Comparison of ENCODE assay signal across 12 cellular contexts in the genomic region with DNA sequence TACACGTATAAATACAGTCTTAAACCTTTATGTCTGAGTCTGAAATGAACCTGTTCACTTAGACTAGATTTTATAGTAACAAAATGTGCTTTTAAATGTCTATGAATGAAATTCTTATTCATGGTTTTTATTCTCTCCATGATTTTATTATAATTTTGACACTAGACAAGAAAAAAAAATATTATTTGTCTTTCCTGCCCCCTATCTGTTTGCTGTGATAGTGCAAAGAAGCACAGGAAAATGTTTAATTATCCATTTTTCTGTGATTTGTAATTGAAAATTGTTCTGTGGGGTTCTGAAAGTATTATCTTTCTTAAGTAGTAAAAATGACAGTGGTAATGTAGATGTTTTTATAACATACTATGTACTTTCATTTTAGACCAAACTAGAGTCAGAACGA. TPM values are rescaled to one million over a fixed set of nuclear protein-coding genes. Genes with fewer than 3 reads are reported as not detected.
A peak's percentile ranks its signal among the peaks of the same experiment; 100 is the strongest.
DNase-seq lines count a peak whose midpoint lies in the region; ATAC-seq, FAIRE-seq and TF ChIP-seq lines count a peak whose summit lies in the region.
"Had no signal": no experiment of that assay in that cellular context is flagged by ENCODE, and none has a peak within 500 bp of the region (broad histone marks: within the 10 kb centered on the region; RNA-seq: fewer than 3 reads in every experiment).

No MANE protein-coding gene starts in this region.

- TF ChIP-seq EP300 in sigmoid colon (IDR thresholded peaks at IDR 0.05): no peak

- DNase-seq in NCI-H2171 treated with DMSO at 0.1 percent for 48 hours (lab: John Stamatoyannopoulos, UW) (peak; percentile 1), NCI-H2171 (lab: John Stamatoyannopoulos, UW) (no peak), endothelial cell of umbilical vein (ENCODE audit: low read depth, low spot score) (no peak), sigmoid colon (no peak), mesenteric fat pad (ENCODE audit: low spot score) (no peak), NCI-H226 (no peak)
- DNase-seq: activated CD4-positive, alpha-beta T cell treated with anti-CD3 and anti-CD28 coated beads, Interleukin-2, amount 10 ng/mL, durations not matched to agents 7 days and 5 days; activated naive CD8-positive, alpha-beta T cell treated with anti-CD3 and anti-CD28 coated beads, Interleukin-2, amount 10 ng/mL, durations not matched to agents 7 days and 5 days had no signal

- peak; percentile 26 for FAIRE-seq in endothelial cell of umbilical vein (lab: Jason Lieb, UNC)
- FAIRE-seq: A204.1 had no signal

- no peaks in the 10 kb centered on the region for H3F3A ChIP-seq in OCI-LY1 (ENCODE audit: insufficient read depth, low read length)

- H2AFZ ChIP-seq in OCI-LY1 (ENCODE audit: low read length) (no peak overlapping the region), endothelial cell of umbilical vein (ENCODE audit: low read depth, low read length) (no peak overlapping the region)

- dilution Hi-C loops in endothelial cell of umbilical vein (cut with MboI; ENCODE audit: extremely low pct_ligation_motif_present, low sequenced_read_pairs): no loop called here

- 89 to 94% methylated on average over 2 of the region's 2 CpGs for WGBS in sigmoid colon, 2 donors

- CTCF ChIA-PET in endothelial cell of umbilical vein (lab: Charles Lee): interaction anchor here (2.2 kb wide), 1 partner anchor 87 kb away, joined by 25 read pairs; no protein-coding TSS in a partner anchor

- POLR2A ChIA-PET in endothelial cell of umbilical vein (lab: Charles Lee): no interaction called here

- no peaks in the 10 kb centered on the region for H3K9me2 ChIP-seq in OCI-LY1 (ENCODE audit: low read depth, low read length)

- no peak overlapping the region for H3K9ac ChIP-seq in OCI-LY1 (ENCODE audit: low read length)
- no peak overlapping the region for H3K9ac ChIP-seq in endothelial cell of umbilical vein (replicated peaks; ENCODE audit: extremely low read depth, insufficient read depth, low read length)

- no peak overlapping the region for H3K4me3 ChIP-seq in OCI-LY1 (ENCODE audit: low read depth, low read length, poor library complexity, severe bottlenecking)
- H3K4me3 ChIP-seq in endothelial cell of umbilical vein (replicated peaks in 1 of 3; ENCODE audit: insufficient read depth in 1 of 3, low read depth in 1 of 3, low read length in 3 of 3): no peak overlapping the region
- H3K4me3 ChIP-seq in sigmoid colon: no peak overlapping the region

- H3K4me2 ChIP-seq in OCI-LY1 (ENCODE audit: low read length) (no peak overlapping the region), endothelial cell of umbilical vein (ENCODE audit: insufficient read depth, low read length) (no peak overlapping the region)

- peak; percentile 39 for TF ChIP-seq CTCF in OCI-LY1 (IDR thresholded peaks at IDR 0.05; ENCODE audit: low read length)
- peak; percentile 3 to 13 for TF ChIP-seq CTCF in endothelial cell of umbilical vein (IDR thresholded peaks at IDR 0.05; ENCODE audit: extremely low read depth in 1 of 2, insufficient read depth in 1 of 2, low read depth in 1 of 2, low read length in 2 of 2)
- peak in 3 of 4 experiments; percentile 6 to 33 (median 19) for TF ChIP-seq CTCF in sigmoid colon (IDR thresholded peaks at IDR 0.05)

- no peaks in the 10 kb centered on the region for H3K9me1 ChIP-seq in endothelial cell of umbilical vein (replicated peaks; ENCODE audit: control insufficient read depth, extremely low read depth, insufficient read depth, low read length)

- ATAC-seq in HG03159 (IDR thresholded peaks at IDR 0.05; ENCODE audit: unreplicated experiment): no peak
- ATAC-seq: esophagus mucosa had no signal

- no peaks in the 10 kb centered on the region for H4K20me1 ChIP-seq in OCI-LY1 (ENCODE audit: insufficient read depth, low read length)
- H4K20me1 ChIP-seq in endothelial cell of umbilical vein (replicated peaks; ENCODE audit: control insufficient read depth, extremely low read depth, insufficient read depth, low read length): no peaks in the 10 kb centered on the region

- H3K4me1 ChIP-seq in OCI-LY1 (ENCODE audit: insufficient read depth, low read length, severe bottlenecking) (no peaks in the 10 kb centered on the region), endothelial cell of umbilical vein (ENCODE audit: control insufficient read depth, extremely low read depth, insufficient read depth, low read length) (no peaks in the 10 kb centered on the region), sigmoid colon (no peaks in the 10 kb centered on the region)

- BruUV-seq in endothelial cell of umbilical vein (replicated peaks; lab: Mats Ljungman, UMichigan): no TSS peak

- H3K27ac ChIP-seq in OCI-LY1 (ENCODE audit: low read depth, low read length, poor library complexity, severe bottlenecking): no peak overlapping the region
- H3K27ac ChIP-seq in endothelial cell of umbilical vein (ENCODE audit: insufficient read depth, low read depth, low read length): no peak overlapping the region
- H3K27ac ChIP-seq in sigmoid colon: no peak overlapping the region

- H3K9me3 ChIP-seq in OCI-LY1 (ENCODE audit: low read length) (no peaks in the 10 kb centered on the region), endothelial cell of umbilical vein (replicated peaks; ENCODE audit: control insufficient read depth, insufficient read depth, low read length) (no peaks in the 10 kb centered on the region), sigmoid colon (no peaks in the 10 kb centered on the region)

- peaks cover 28% of the 10 kb centered on the region for H3K36me3 ChIP-seq in OCI-LY1 (ENCODE audit: insufficient read depth, low read length)
- H3K36me3 ChIP-seq in endothelial cell of umbilical vein (ENCODE audit: control insufficient read depth in 2 of 2, extremely low read depth in 1 of 2, insufficient read depth in 2 of 2, low read length in 2 of 2): no peaks in the 10 kb centered on the region
- peaks cover 0 to 9% (median 0%) of the 10 kb centered on the region in 4 donors for H3K36me3 ChIP-seq in sigmoid colon

- H3K79me2 ChIP-seq in OCI-LY1 (ENCODE audit: insufficient read depth, low read length) (no peaks in the 10 kb centered on the region), endothelial cell of umbilical vein (ENCODE audit: control insufficient read depth, insufficient read depth, low read length) (no peaks in the 10 kb centered on the region)

- intact Hi-C loops in endothelial cell of umbilical vein (cut with micrococcal nuclease) (loop anchor here (1.0 to 5.0 kb wide), 3 partner anchors 50 to 88 kb away; partner anchors contain the start of gene INTS6L), sigmoid colon (cut with DNase I) (loop anchor here (2.0 kb wide), 1 partner anchor 88 kb away; no protein-coding TSS in a partner anchor)

- no peak for TF ChIP-seq POLR2A in endothelial cell of umbilical vein (IDR thresholded peaks at IDR 0.05; ENCODE audit: low read depth, low read length)
- no peak for TF ChIP-seq POLR2A in sigmoid colon (IDR thresholded peaks at IDR 0.05)

- H3K27me3 ChIP-seq in OCI-LY1 (ENCODE audit: insufficient read depth, low read length) (no peaks in the 10 kb centered on the region), endothelial cell of umbilical vein (ENCODE audit: control insufficient read depth in 2 of 2, insufficient read depth in 2 of 2, low read length in 2 of 2) (no peaks in the 10 kb centered on the region), sigmoid colon (no peaks in the 10 kb centered on the region)

TF ChIP-seq in endothelial cell of umbilical vein, 7 proteins besides CTCF, POLR2A, EP300 and RAD21:
- TF ChIP-seq JUN (IDR thresholded peaks at IDR 0.05; ENCODE audit: borderline replicate concordance, insufficient read depth, insufficient read length, low read depth) (no peak), MYC (IDR thresholded peaks at IDR 0.05; ENCODE audit: low read depth, low read length) (no peak)
TF ChIP-seq in endothelial cell of umbilical vein: peak in this region for 0.

RNA-seq across cellular contexts. Expression of gene INTS6L, which starts 52.0 kb away (rescaled TPM):
- 5.6 and 7.5 TPM in 2 replicates for total RNA-seq in endothelial cell of umbilical vein
- 4.5 and 5.2 TPM in 2 replicates for polyA plus RNA-seq in endothelial cell of umbilical vein
- 2.3 and 3.4 TPM in 2 replicates for polyA plus RNA-seq in endothelial cell of umbilical vein (2011; cell fraction: cytosol; rRNA removed)
- polyA plus RNA-seq in endothelial cell of umbilical vein (2011; cell fraction: nucleus; rRNA removed): 59.3 and 71.0 TPM in 2 replicates
- polyA plus RNA-seq in endothelial cell of umbilical vein (2012): 4.6 and 5.3 TPM in 2 replicates
- 6.9 and 7.9 TPM in 2 replicates for polyA minus RNA-seq in endothelial cell of umbilical vein
- polyA minus RNA-seq in endothelial cell of umbilical vein (2011; cell fraction: cytosol; rRNA and poly(A)+ RNA removed): not detected
- 18.0 and 18.8 TPM in 2 replicates for polyA minus RNA-seq in endothelial cell of umbilical vein (2011; cell fraction: nucleus; rRNA and poly(A)+ RNA removed)
- total RNA-seq in sigmoid colon: 10 to 100 TPM in 1 of 4 donors, 1 to 10 TPM in 3; 8.7 to 10.5 (median 9.0) TPM
- 10 to 100 TPM in 1 of 3 donors, 1 to 10 TPM in 2; 2.3 to 10.2 (median 3.0) TPM for polyA plus RNA-seq in sigmoid colon
- total RNA-seq in mesenteric fat pad: 3.8 TPM
